22 cellular contexts compared by ENCODE assay signal in the genomic region with DNA sequence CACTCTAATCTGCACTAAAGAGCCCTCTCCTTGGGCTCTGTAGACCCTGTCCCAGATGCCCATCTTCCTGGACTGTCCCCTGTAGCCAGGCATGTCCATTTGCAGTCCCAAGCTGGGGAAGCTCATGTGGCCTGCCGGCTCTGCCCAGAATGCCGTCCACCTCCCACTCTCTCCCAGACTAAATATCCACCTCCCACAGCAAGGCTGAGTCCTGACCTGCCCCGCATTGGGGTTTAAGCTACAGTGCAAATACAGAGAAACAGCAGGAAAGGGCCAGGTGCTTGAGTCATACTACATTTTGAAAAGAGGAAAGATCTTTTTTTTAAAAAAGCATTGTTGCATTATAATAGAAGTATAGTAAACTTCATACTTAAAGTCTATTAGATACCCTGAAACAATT. TPM values are rescaled to one million over a fixed set of nuclear protein-coding genes. Genes with fewer than 3 reads are reported as not detected.
"Had no signal": no experiment of that assay in that cellular context is flagged by ENCODE, and none has a peak within 500 bp of the region (broad histone marks: within the 10 kb centered on the region; RNA-seq: fewer than 3 reads in every experiment).

No MANE protein-coding gene starts in this region.

- H3K9me3 ChIP-seq: heart right ventricle, mucosa of descending colon, psoas muscle, testis, uterus had no signal

- H3K4me3 Mint-ChIP-seq: activated naive CD8-positive, alpha-beta T cell treated with anti-CD3 and anti-CD28 coated beads, Interleukin-2, amount 10 ng/mL, durations not matched to agents 7 days and 5 days; activated T-cell treated with anti-CD3 and anti-CD28 coated beads, Interleukin-2, amount 50 U/mL, for 24 hours; T-helper 2 cell treated with Interferon-gamma antibody and Interleukin-4, amounts not matched to agents 5 μg/mL and 100 μg/mL, for 36 hours had no signal

- H3K27ac ChIP-seq: coronary artery, heart right ventricle, testis, uterus had no signal

- H3K9me3 Mint-ChIP-seq: activated naive CD8-positive, alpha-beta T cell treated with anti-CD3 and anti-CD28 coated beads, Interleukin-2, amount 10 ng/mL, durations not matched to agents 7 days and 5 days; activated T-cell treated with anti-CD3 and anti-CD28 coated beads, Interleukin-2, amount 50 U/mL, for 24 hours; naive thymus-derived CD8-positive, alpha-beta T cell; T-helper 2 cell treated with Interferon-gamma antibody and Interleukin-4, amounts not matched to agents 5 μg/mL and 100 μg/mL, for 36 hours had no signal

- H3K36me3 Mint-ChIP-seq: activated naive CD8-positive, alpha-beta T cell treated with anti-CD3 and anti-CD28 coated beads, Interleukin-2, amount 10 ng/mL, durations not matched to agents 7 days and 5 days; naive thymus-derived CD8-positive, alpha-beta T cell had no signal

- H3K27ac Mint-ChIP-seq: activated naive CD8-positive, alpha-beta T cell treated with anti-CD3 and anti-CD28 coated beads, Interleukin-2, amount 10 ng/mL, durations not matched to agents 7 days and 5 days; activated T-cell treated with anti-CD3 and anti-CD28 coated beads, Interleukin-2, amount 50 U/mL, for 24 hours; naive thymus-derived CD8-positive, alpha-beta T cell; T-helper 2 cell treated with Interferon-gamma antibody and Interleukin-4, amounts not matched to agents 5 μg/mL and 100 μg/mL, for 36 hours had no signal

- H3K4me3 ChIP-seq: coronary artery, heart right ventricle, mucosa of descending colon, psoas muscle, testis, uterus had no signal

- DNase-seq: activated gamma-delta T cell treated with Interleukin-2 at 50 U/mL for 16 hours; activated naive CD8-positive, alpha-beta T cell treated with anti-CD3 and anti-CD28 coated beads, Interleukin-2, amount 10 ng/mL, durations not matched to agents 7 days and 5 days; activated T-cell treated with anti-CD3 and anti-CD28 coated beads, Interleukin-2, amount 50 U/mL, for 24 hours; caudate nucleus; effector memory CD4-positive, alpha-beta T cell; heart right ventricle; mucosa of descending colon; naive thymus-derived CD8-positive, alpha-beta T cell; nucleus accumbens; psoas muscle; stimulated activated CD4-positive, alpha-beta T cell treated with anti-CD3 and anti-CD28 coated beads, Interleukin-12 subunit alpha, Interleukin-12 subunit beta, amount 100 ng/mL, for 4 hours; stimulated activated CD4-positive, alpha-beta T cell treated with anti-CD3 and anti-CD28 coated beads, Interleukin-2, amount 100 ng/mL, for 48 hours; stimulated activated naive CD4-positive, alpha-beta T cell treated with Interleukin-2 at 50 U/mL for 16 hours; testis; uterus had no signal

- ATAC-seq: activated CD4-positive, CD25-positive, alpha-beta regulatory T cell treated with anti-CD3 and anti-CD28 coated beads, Interleukin-2, amount 50 U/mL, for 24 hours; heart right ventricle; left lobe of liver; mucosa of descending colon; naive thymus-derived CD8-positive, alpha-beta T cell; psoas muscle; sciatic nerve had no signal

- H3K36me3 ChIP-seq: heart right ventricle, uterus had no signal

- H3K4me1 ChIP-seq: uterus had no signal

- H3K27me3 ChIP-seq: testis had no signal

RNA-seq across cellular contexts. Expression of a gene that starts 3.0 kb away (rescaled TPM):
- total RNA-seq: frontal cortex had no signal

RNA-seq across cellular contexts. Expression of a gene that starts 42.8 kb away (rescaled TPM):
- polyA plus RNA-seq: aorta had no signal
